29 cellular contexts compared by ENCODE assay signal in the genomic region with DNA sequence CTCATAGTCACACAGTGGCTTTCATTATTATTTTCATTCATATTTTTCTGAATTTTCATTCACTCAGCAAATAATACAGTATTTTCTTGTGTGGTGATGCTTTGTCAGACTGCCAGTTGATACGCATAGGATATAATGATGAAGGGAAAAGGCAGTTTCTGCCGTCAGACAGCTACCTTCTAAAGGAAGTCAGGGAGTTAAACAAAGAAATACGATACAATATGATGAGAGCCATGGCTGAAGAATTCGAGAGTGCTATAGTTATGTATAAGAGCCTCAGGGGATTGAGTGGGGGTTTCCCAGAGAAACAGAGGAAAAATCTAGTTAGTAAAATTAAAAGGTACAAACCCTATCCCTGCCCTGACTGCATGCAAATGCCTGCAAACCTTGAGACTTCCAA.
"Had no signal": no experiment of that assay in that cellular context is flagged by ENCODE, and none has a peak within 500 bp of the region (broad histone marks: within the 10 kb centered on the region; RNA-seq: fewer than 3 reads in every experiment).

No MANE protein-coding gene starts in this region.

- H3K36me3 ChIP-seq: adrenal gland, colonic mucosa, pancreas, sigmoid colon, stomach, thyroid gland, upper lobe of left lung, vagina had no signal

- H3K9me3 ChIP-seq: body of pancreas, colonic mucosa, mucosa of descending colon, pancreas, psoas muscle, sigmoid colon, thyroid gland, upper lobe of left lung, vagina had no signal

- DNase-seq: activated CD4-positive, alpha-beta T cell treated with anti-CD3 and anti-CD28 coated beads for 4 hours; activated CD4-positive, alpha-beta T cell treated with anti-CD3 and anti-CD28 coated beads, Interleukin-2, amount 50 U/mL, for 48 hours; activated CD8-positive, alpha-beta memory T cell treated with anti-CD3 and anti-CD28 coated beads for 24 hours; activated effector memory CD4-positive, alpha-beta T cell treated with anti-CD3 and anti-CD28 coated beads, Interleukin-2, amount 50 U/mL, for 16 hours; activated naive CD4-positive, alpha-beta T cell treated with anti-CD3 and anti-CD28 coated beads for 36 hours; activated naive CD8-positive, alpha-beta T cell treated with anti-CD3 and anti-CD28 coated beads for 36 hours; adrenal gland; aorta; body of pancreas; cerebellar nuclear complex; colonic mucosa; dorsolateral prefrontal cortex; effector memory CD4-positive, alpha-beta T cell; islet precursor cell; left ventricle myocardium superior; mucosa of descending colon; nucleus accumbens; pancreas; psoas muscle; sigmoid colon; small intestine; stimulated activated CD4-positive, alpha-beta T cell treated with anti-CD3 and anti-CD28 coated beads, Interleukin-4, amount 100 ng/mL, for 4 hours; stimulated activated CD8-positive, alpha-beta memory T cell treated with anti-CD3 and anti-CD28 coated beads, Interleukin-4, amount 100 ng/mL, for 48 hours; stomach; thyroid gland; upper lobe of left lung had no signal

- H3K4me3 ChIP-seq: adrenal gland, body of pancreas, colonic mucosa, dorsolateral prefrontal cortex, mucosa of descending colon, pancreas, psoas muscle, sigmoid colon, stomach, thyroid gland, upper lobe of left lung, vagina had no signal

- H3K27me3 ChIP-seq: adrenal gland, body of pancreas, colonic mucosa, pancreas, sigmoid colon, stomach, thyroid gland, upper lobe of left lung, vagina had no signal

- H3K27ac ChIP-seq: adrenal gland, body of pancreas, colonic mucosa, dorsolateral prefrontal cortex, pancreas, psoas muscle, sigmoid colon, stomach, thyroid gland, upper lobe of left lung, vagina had no signal

- ATAC-seq: body of pancreas; left ventricle myocardium superior; mucosa of descending colon; natural killer cell treated with Interleukin-12 subunit alpha and Interleukin-12 subunit beta and Interleukin-15 and Interleukin-18, amount 100 ng/mL, for 72 hours; pancreas; psoas muscle; stimulated activated memory B cell treated with anti-CD40 and anti-IgM and Interleukin-4, amounts not matched to agents 10 μg/mL and 1 μg/mL and 100 μg/mL, for 72 hours had no signal

- H3K4me1 ChIP-seq: adrenal gland, body of pancreas, colonic mucosa, pancreas, psoas muscle, sigmoid colon, stomach, thyroid gland, upper lobe of left lung, vagina had no signal
